Comparison of ENCODE assay signal across 1 cellular context in genomic region chr2:73822991-73823390, GRCh38.
TF ChIP-seq lines count a peak whose summit lies in the region.

No MANE protein-coding gene starts in this region.

TF ChIP-seq in SK-N-SH treated with all-trans-retinoic acid at 6 μM for 48 hours, 23 proteins besides CTCF, POLR2A, EP300 and RAD21 (continued from another document):
- TF ChIP-seq, protein P1, sequence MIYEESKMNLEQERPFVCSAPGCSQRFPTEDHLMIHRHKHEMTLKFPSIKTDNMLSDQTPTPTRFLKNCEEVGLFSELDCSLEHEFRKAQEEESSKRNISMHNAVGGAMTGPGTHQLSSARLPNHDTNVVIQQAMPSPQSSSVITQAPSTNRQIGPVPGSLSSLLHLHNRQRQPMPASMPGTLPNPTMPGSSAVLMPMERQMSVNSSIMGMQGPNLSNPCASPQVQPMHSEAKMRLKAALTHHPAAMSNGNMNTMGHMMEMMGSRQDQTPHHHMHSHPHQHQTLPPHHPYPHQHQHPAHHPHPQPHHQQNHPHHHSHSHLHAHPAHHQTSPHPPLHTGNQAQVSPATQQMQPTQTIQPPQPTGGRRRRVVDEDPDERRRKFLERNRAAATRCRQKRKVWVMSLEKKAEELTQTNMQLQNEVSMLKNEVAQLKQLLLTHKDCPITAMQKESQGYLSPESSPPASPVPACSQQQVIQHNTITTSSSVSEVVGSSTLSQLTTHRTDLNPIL (CRISPR knock-in tag; IDR thresholded peaks at IDR 0.05; ENCODE audit: low read depth) = no peak
- no peak for TF ChIP-seq ZNF70 (CRISPR knock-in tag; IDR thresholded peaks at IDR 0.05)
- TF ChIP-seq PPARA (CRISPR knock-in tag; IDR thresholded peaks at IDR 0.05; ENCODE audit: borderline replicate concordance) = no peak
- no peak for TF ChIP-seq ZFP3 (CRISPR knock-in tag; IDR thresholded peaks at IDR 0.05)
- TF ChIP-seq TSHZ2 (CRISPR knock-in tag; IDR thresholded peaks at IDR 0.05) = no peak
- no peak for TF ChIP-seq TCF4 (CRISPR knock-in tag; IDR thresholded peaks at IDR 0.05; ENCODE audit: borderline replicate concordance)
TF ChIP-seq in SK-N-SH treated with all-trans-retinoic acid at 6 μM for 48 hours: peak in this region for 0.
